In genomic region chr18:1057367-1057766, GRCh38 we compare ENCODE assay signal across 28 cellular contexts.
"Had no signal": no experiment of that assay in that cellular context is flagged by ENCODE, and none has a peak within 500 bp of the region (broad histone marks: within the 10 kb centered on the region; RNA-seq: fewer than 3 reads in every experiment).

No MANE protein-coding gene starts in this region.

- FAIRE-seq: colon, endometrium, endothelial cell of umbilical vein, frontal cortex had no signal

- H3K4me3 ChIP-seq: colonic mucosa, coronary artery, dorsolateral prefrontal cortex, esophagus muscularis mucosa, esophagus squamous epithelium, gastrocnemius medialis, gastroesophageal sphincter, heart left ventricle, heart right ventricle had no signal

- DNase-seq: colonic mucosa; cortex of kidney; dermis blood vessel endothelial cell; dorsolateral prefrontal cortex; effector CD4-positive, alpha-beta T cell; effector CD8-positive, alpha-beta T cell; effector memory CD4-positive, alpha-beta T cell; effector memory CD8-positive, alpha-beta T cell; endodermal cell; erythroblast; esophagus squamous epithelium; foreskin fibroblast; foreskin keratinocyte; foreskin melanocyte; gastrocnemius medialis; glutamatergic neuron; head of caudate nucleus; heart left ventricle; heart right ventricle had no signal

- H3K36me3 ChIP-seq: colonic mucosa, esophagus muscularis mucosa, esophagus squamous epithelium, gastrocnemius medialis, gastroesophageal sphincter, heart left ventricle, heart right ventricle had no signal

- H3K27me3 ChIP-seq: colonic mucosa, dorsolateral prefrontal cortex, esophagus muscularis mucosa, esophagus squamous epithelium, foreskin keratinocyte, gastrocnemius medialis, gastroesophageal sphincter, heart left ventricle, heart right ventricle had no signal

- H3K27ac ChIP-seq: colonic mucosa, coronary artery, dorsolateral prefrontal cortex, epithelial cell of prostate, esophagus muscularis mucosa, esophagus squamous epithelium, foreskin keratinocyte, gastrocnemius medialis, gastroesophageal sphincter, heart left ventricle, heart right ventricle had no signal

- H3K4me1 ChIP-seq: colonic mucosa, esophagus muscularis mucosa, esophagus squamous epithelium, foreskin keratinocyte, gastrocnemius medialis, gastroesophageal sphincter, heart left ventricle, heart right ventricle had no signal

- ATAC-seq: effector memory CD8-positive, alpha-beta T cell; esophagus mucosa; foreskin keratinocyte; gastrocnemius medialis; gastroesophageal sphincter; heart left ventricle; heart right ventricle had no signal

- H3K9me3 ChIP-seq: colonic mucosa had no signal
